Comparison of ENCODE assay signal across 1 cellular context in the genomic region with DNA sequence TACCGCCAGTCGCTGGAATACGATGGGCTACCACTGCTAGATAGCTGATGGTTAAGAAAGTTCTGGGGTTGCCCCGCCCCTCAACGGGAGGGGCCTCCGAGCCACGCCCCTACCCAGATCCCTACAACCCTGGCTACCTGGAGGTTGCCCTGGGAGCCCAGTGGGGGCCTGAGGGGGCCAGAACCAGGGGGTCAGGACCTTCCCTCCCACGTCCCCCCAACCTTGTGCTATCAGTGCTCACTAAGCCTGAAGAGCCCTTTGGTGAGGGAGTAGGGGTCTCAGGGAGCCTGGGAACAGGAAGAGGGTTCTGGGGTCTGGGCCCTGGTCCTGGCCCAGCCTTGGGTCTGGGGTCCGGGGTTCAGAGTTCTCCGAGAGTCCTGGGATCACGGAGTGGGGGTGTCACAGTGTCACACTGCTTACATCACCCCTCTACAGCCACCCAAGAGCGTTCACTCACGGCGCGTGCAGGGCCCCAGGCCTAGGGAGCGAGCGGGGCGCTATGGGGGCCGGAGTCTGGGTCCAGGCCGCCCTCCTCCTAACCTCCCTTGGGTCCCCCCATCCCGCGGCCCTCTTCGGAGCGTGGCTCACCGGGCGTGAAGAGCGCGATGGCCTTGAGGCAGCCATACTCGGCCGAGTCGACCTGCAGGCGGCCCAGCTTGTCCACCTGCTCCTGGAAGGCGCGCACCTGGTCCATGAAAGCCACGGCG.
A peak's percentile ranks its signal among the peaks of the same experiment; 100 is the strongest.
TF ChIP-seq lines count a peak whose summit lies in the region.

No MANE protein-coding gene starts in this region.

TF ChIP-seq in HCT116, 20 proteins besides CTCF, POLR2A, EP300 and RAD21 (continued from another document):
- TF ChIP-seq, protein P1, sequence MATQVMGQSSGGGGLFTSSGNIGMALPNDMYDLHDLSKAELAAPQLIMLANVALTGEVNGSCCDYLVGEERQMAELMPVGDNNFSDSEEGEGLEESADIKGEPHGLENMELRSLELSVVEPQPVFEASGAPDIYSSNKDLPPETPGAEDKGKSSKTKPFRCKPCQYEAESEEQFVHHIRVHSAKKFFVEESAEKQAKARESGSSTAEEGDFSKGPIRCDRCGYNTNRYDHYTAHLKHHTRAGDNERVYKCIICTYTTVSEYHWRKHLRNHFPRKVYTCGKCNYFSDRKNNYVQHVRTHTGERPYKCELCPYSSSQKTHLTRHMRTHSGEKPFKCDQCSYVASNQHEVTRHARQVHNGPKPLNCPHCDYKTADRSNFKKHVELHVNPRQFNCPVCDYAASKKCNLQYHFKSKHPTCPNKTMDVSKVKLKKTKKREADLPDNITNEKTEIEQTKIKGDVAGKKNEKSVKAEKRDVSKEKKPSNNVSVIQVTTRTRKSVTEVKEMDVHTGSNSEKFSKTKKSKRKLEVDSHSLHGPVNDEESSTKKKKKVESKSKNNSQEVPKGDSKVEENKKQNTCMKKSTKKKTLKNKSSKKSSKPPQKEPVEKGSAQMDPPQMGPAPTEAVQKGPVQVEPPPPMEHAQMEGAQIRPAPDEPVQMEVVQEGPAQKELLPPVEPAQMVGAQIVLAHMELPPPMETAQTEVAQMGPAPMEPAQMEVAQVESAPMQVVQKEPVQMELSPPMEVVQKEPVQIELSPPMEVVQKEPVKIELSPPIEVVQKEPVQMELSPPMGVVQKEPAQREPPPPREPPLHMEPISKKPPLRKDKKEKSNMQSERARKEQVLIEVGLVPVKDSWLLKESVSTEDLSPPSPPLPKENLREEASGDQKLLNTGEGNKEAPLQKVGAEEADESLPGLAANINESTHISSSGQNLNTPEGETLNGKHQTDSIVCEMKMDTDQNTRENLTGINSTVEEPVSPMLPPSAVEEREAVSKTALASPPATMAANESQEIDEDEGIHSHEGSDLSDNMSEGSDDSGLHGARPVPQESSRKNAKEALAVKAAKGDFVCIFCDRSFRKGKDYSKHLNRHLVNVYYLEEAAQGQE (IDR thresholded peaks at IDR 0.05; ENCODE audit: low read depth), result no peak
- TF ChIP-seq, protein P2, sequence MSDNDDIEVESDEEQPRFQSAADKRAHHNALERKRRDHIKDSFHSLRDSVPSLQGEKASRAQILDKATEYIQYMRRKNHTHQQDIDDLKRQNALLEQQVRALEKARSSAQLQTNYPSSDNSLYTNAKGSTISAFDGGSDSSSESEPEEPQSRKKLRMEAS (IDR thresholded peaks at IDR 0.05), result no peak
- TF ChIP-seq POLR2AphosphoS5 (IDR thresholded peaks at IDR 0.05; ENCODE audit: low read depth, low read length) (peak; percentile 88), CBX3 (IDR thresholded peaks at IDR 0.05; ENCODE audit: low read depth) (no peak), EZH2phosphoT487 (IDR thresholded peaks at IDR 0.05; ENCODE audit: borderline replicate concordance) (no peak), ZFX (IDR thresholded peaks at IDR 0.05) (peak; percentile 88)
